Comparison of ENCODE assay signal across 8 cellular contexts in the genomic region with DNA sequence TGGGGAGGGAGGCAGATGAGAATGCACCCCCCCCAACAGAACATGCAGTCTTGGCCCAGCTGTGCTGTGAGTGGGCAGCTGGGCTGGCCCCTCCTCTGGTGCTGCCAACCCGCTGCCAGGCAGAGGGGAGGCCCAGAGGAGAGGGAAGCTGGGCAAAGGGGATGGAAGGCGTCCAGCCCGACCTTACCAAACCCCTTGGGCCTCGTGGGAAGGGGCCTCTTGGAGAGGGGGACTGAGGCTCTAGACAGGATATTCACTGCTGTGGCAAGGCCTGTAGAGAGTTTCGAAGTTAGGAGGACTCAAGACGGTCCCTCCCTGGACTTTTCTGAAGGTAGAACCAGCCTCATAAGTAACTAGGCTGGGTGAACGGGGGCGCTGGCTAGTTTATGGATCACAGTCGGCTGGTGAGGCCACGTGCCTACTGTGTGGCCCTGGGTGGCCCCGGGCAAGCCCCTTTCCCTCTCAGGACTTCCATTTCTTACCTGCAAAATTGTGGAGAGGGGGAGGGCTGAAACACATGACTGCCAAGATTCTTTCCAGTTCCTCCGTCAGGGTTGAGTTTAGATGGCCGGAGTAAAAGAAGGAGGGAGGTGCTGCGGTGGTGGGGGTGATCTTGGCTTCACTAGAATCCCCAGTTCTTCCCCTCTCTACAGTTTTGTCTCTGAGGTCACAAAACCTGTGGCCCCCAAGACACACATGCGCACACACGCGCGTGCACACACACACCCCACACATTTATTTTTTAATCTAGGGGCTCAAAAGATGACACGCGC. TPM values are rescaled to one million over a fixed set of nuclear protein-coding genes. Genes with fewer than 3 reads are reported as not detected.
A peak's percentile ranks its signal among the peaks of the same experiment; 100 is the strongest.
DNase-seq lines count a peak whose midpoint lies in the region; ATAC-seq, FAIRE-seq and TF ChIP-seq lines count a peak whose summit lies in the region.

No MANE protein-coding gene starts in this region.

- no peaks in the 10 kb centered on the region for H3K9me3 ChIP-seq in pancreas

- WGBS in pancreas, 2 donors: 70 to 82% methylated on average over 20 of the region's 20 CpGs

- ATAC-seq in activated T-helper 17 cell treated with anti-CD3 and anti-CD28 coated beads, Interleukin-2, amount 50 U/mL, for 72 hours (replicated peaks): peak; percentile 44
- ATAC-seq in pancreas: peak in 2 of 4 donors; percentile 31 to 33
- no peak for ATAC-seq in GM21367 (IDR thresholded peaks at IDR 0.05; ENCODE audit: unreplicated experiment)
- no peak for ATAC-seq in HG02970 (IDR thresholded peaks at IDR 0.05; ENCODE audit: low FRiP score, unreplicated experiment)
- no peak for ATAC-seq in GM19351 (IDR thresholded peaks at IDR 0.05; ENCODE audit: unreplicated experiment)

- no peaks in the 10 kb centered on the region for H3K9me3 Mint-ChIP-seq in activated T-helper 17 cell treated with anti-CD3 and anti-CD28 coated beads, Interleukin-2, amount 50 U/mL, for 72 hours

- peak overlapping the region; percentile 92 for H3K4me3 Mint-ChIP-seq in activated T-helper 17 cell treated with anti-CD3 and anti-CD28 coated beads, Interleukin-2, amount 50 U/mL, for 72 hours

- peaks cover 78% of the 10 kb centered on the region for H3K36me3 Mint-ChIP-seq in activated T-helper 17 cell treated with anti-CD3 and anti-CD28 coated beads, Interleukin-2, amount 50 U/mL, for 72 hours (ENCODE audit: low read depth)

- intact Hi-C loops in pancreas (cut with DNase I): no loop called here

- peak overlapping the region; percentile 55 to 76 (median 68) for H3K4me3 ChIP-seq in pancreas

- peaks cover 19% of the 10 kb centered on the region for H3K4me1 Mint-ChIP-seq in activated T-helper 17 cell treated with anti-CD3 and anti-CD28 coated beads, Interleukin-2, amount 50 U/mL, for 72 hours

- FAIRE-seq in GM12891 (lab: Jason Lieb, UNC): peak; percentile 82
- FAIRE-seq in pancreas (lab: Jason Lieb, UNC): no peak

- no peaks in the 10 kb centered on the region for H3K27me3 Mint-ChIP-seq in activated T-helper 17 cell treated with anti-CD3 and anti-CD28 coated beads, Interleukin-2, amount 50 U/mL, for 72 hours

- peak overlapping the region; percentile 42 to 71 (median 62) for H3K27ac ChIP-seq in pancreas

- TF ChIP-seq CTCF in pancreas (IDR thresholded peaks at IDR 0.05): no peak

- peak; percentile 67 for TF ChIP-seq POLR2A in GM12891 (IDR thresholded peaks at IDR 0.05; ENCODE audit: low read depth, low read length)

- no peaks in the 10 kb centered on the region for H3K36me3 ChIP-seq in pancreas

- H3K4me1 ChIP-seq in pancreas: peaks cover 0 to 9% (median 0%) of the 10 kb centered on the region in 3 donors

- DNase-seq in GM12891 (ENCODE audit: insufficient read length, low spot score) (no peak), KG1 (lab: John Stamatoyannopoulos, UW) (peak; percentile 75), germinal center (ENCODE audit: low spot score) (peak; percentile 39), pancreas (no peak)

- H3K27ac Mint-ChIP-seq in activated T-helper 17 cell treated with anti-CD3 and anti-CD28 coated beads, Interleukin-2, amount 50 U/mL, for 72 hours: peak overlapping the region; percentile 94

- no peaks in the 10 kb centered on the region for H3K27me3 ChIP-seq in pancreas

TF ChIP-seq in GM12891, 5 proteins besides CTCF, POLR2A, EP300 and RAD21:
- TF ChIP-seq POU2F2 (IDR thresholded peaks at IDR 0.05; ENCODE audit: low read depth, low read length): no peak
- 0 out of 2 replicates have a peak, but pooled peaks have one; percentile 51 for TF ChIP-seq TAF1 (IDR thresholded peaks at IDR 0.05; ENCODE audit: low read depth, low read length)

RNA-seq across cellular contexts. Expression of a gene that starts 0.8 kb away (rescaled TPM):
- polyA plus RNA-seq in GM12891 (2012; ENCODE audit: low read depth, missing spikeins): 50.2 TPM
- 100 to 1,000 TPM; 133 to 305 TPM for total RNA-seq in activated T-helper 17 cell treated with anti-CD3 and anti-CD28 coated beads, Interleukin-2, amount 50 U/mL, for 72 hours
- 10 to 100 TPM; 13.1 to 19.8 (median 15.4) TPM for total RNA-seq in pancreas
- polyA plus RNA-seq in pancreas: 10 to 100 TPM; 10.5 to 12.6 TPM

RNA-seq across cellular contexts. Expression of a gene that starts 11.3 kb away (rescaled TPM):
- polyA plus RNA-seq in GM12891 (2012; ENCODE audit: low read depth, missing spikeins): 37.3 TPM
- 100 to 1,000 TPM; 124 to 255 TPM for total RNA-seq in activated T-helper 17 cell treated with anti-CD3 and anti-CD28 coated beads, Interleukin-2, amount 50 U/mL, for 72 hours
- 10 to 100 TPM; 22.6 to 27.5 (median 24.2) TPM for total RNA-seq in pancreas
- polyA plus RNA-seq in pancreas: 10 to 100 TPM; 17.9 to 24.3 TPM

Comparison
In these comparisons a context has a peak if more than half of its experiments do, and no peak if none do; other contexts are left out.
1. DNase-seq: peak in KG1 (single experiment) and germinal center (single experiment); none in GM12891 (single experiment) and pancreas (0 of 6).
2. RNA of a gene that starts 0.8 kb away (total RNA-seq): 133 to 305 TPM in activated T-helper 17 cell treated with anti-CD3 and anti-CD28 coated beads, Interleukin-2, amount 50 U/mL, for 72 hours; 13.1 to 19.8 TPM in pancreas; every median in the first group is over 4 times any median in the second.
3. RNA of a gene that starts 11.3 kb away (total RNA-seq): 124 to 255 TPM in activated T-helper 17 cell treated with anti-CD3 and anti-CD28 coated beads, Interleukin-2, amount 50 U/mL, for 72 hours; 22.6 to 27.5 TPM in pancreas; every median in the first group is over 4 times any median in the second.